ENCODE assay signal across 11 cellular contexts in genomic region chr5:173984218-173984617, GRCh38. TPM values are rescaled to one million over a fixed set of nuclear protein-coding genes. Genes with fewer than 3 reads are reported as not detected.
DNase-seq lines count a peak whose midpoint lies in the region; TF ChIP-seq lines count a peak whose summit lies in the region.
"Had no signal": no experiment of that assay in that cellular context is flagged by ENCODE, and none has a peak within 500 bp of the region (broad histone marks: within the 10 kb centered on the region; RNA-seq: fewer than 3 reads in every experiment).

No MANE protein-coding gene starts in this region.

- no peaks in the 10 kb centered on the region for H3K36me3 ChIP-seq in prostate gland

- no peaks in the 10 kb centered on the region for H3K4me1 ChIP-seq in prostate gland (replicated peaks)

- H3K27ac Mint-ChIP-seq in neural crest cell (ENCODE audit: unreplicated experiment), result no peak overlapping the region
- H3K27ac Mint-ChIP-seq: activated CD8-positive, alpha-beta T cell treated with anti-CD3 and anti-CD28 coated beads, Interleukin-2, amount 10 ng/mL, durations not matched to agents 7 days and 5 days; IgD-negative memory B cell had no signal

- no peak for TF ChIP-seq POLR2A in prostate gland (IDR thresholded peaks at IDR 0.05)

- WGBS in prostate gland, result 47% methylated on average over 4 of the region's 4 CpGs

- DNase-seq in GM12865 (ENCODE audit: low read depth) (peak; percentile 29), NCI-H69 (lab: John Stamatoyannopoulos, UW) (peak; percentile 61), choroid plexus epithelial cell (ENCODE audit: low read depth) (peak; percentile 66), neural crest cell (ENCODE audit: low read depth, low spot score) (no peak), prostate gland (ENCODE audit: low spot score) (no peak), islet precursor cell (no peak)
- no peak for DNase-seq in stimulated activated naive CD4-positive, alpha-beta T cell (lab: John Stamatoyannopoulos, UW)
- DNase-seq in stimulated activated CD4-positive, alpha-beta T cell treated with anti-CD3 and anti-CD28 coated beads, Interleukin-4, amount 100 ng/mL, for 1 hour, result no peak
- DNase-seq: activated CD8-positive, alpha-beta T cell treated with anti-CD3 and anti-CD28 coated beads, Interleukin-2, amount 10 ng/mL, durations not matched to agents 7 days and 5 days had no signal

- H3K27me3 ChIP-seq in prostate gland (replicated peaks; ENCODE audit: insufficient read depth), result no peaks in the 10 kb centered on the region

- H3K9me3 ChIP-seq in prostate gland, result no peaks in the 10 kb centered on the region

- H3K36me3 Mint-ChIP-seq in neural crest cell (ENCODE audit: low read depth), result peaks cover 4% of the 10 kb centered on the region

- H3K4me3 ChIP-seq in GM12865 (ENCODE audit: low read depth, low read length) (no peak overlapping the region), choroid plexus epithelial cell (ENCODE audit: low read depth, low read length) (no peak overlapping the region), prostate gland (no peak overlapping the region)

- TF ChIP-seq CTCF in GM12865 (IDR thresholded peaks at IDR 0.05; ENCODE audit: insufficient read depth, low read depth, low read length, missing control alignments) (peak; percentile 30), choroid plexus epithelial cell (conservative IDR thresholded peaks at IDR 0.05; ENCODE audit: low read depth, low read length) (peak; percentile 72), neural crest cell (conservative IDR thresholded peaks at IDR 0.05) (peak; percentile 47), prostate gland (IDR thresholded peaks at IDR 0.05) (peak in 2 of 4 experiments; percentile 19 to 25)

- H3K27ac ChIP-seq in prostate gland, result no peak overlapping the region

- peaks cover 7% of the 10 kb centered on the region for H3K9me3 Mint-ChIP-seq in neural crest cell

- peaks cover 13% of the 10 kb centered on the region for H3K27me3 Mint-ChIP-seq in neural crest cell (ENCODE audit: low read depth)

- no peaks in the 10 kb centered on the region for H3K4me1 Mint-ChIP-seq in neural crest cell
- H3K4me1 Mint-ChIP-seq: IgD-negative memory B cell had no signal

- H3K4me3 Mint-ChIP-seq in neural crest cell, result no peak overlapping the region
- H3K4me3 Mint-ChIP-seq: activated CD8-positive, alpha-beta T cell treated with anti-CD3 and anti-CD28 coated beads, Interleukin-2, amount 10 ng/mL, durations not matched to agents 7 days and 5 days; IgD-negative memory B cell had no signal

- intact Hi-C loops in prostate gland (cut with DNase I), result no loop called here

RNA-seq across cellular contexts. Expression of gene C5orf47, which starts 4.8 kb away (rescaled TPM):
- total RNA-seq in neural crest cell, result not detected in 2 replicates
- 1 to 10 TPM in 1 of 2 donors, not detected in 1; 8.7 TPM for total RNA-seq in prostate gland
- total RNA-seq: activated CD8-positive, alpha-beta T cell treated with anti-CD3 and anti-CD28 coated beads, Interleukin-2, amount 10 ng/mL, durations not matched to agents 7 days and 5 days; ureter had no signal

Comparison
In these comparisons a context has a peak if more than half of its experiments do, and no peak if none do; other contexts are left out.
1. DNase-seq: peak in GM12865 (single experiment), NCI-H69 (single experiment) and choroid plexus epithelial cell (single experiment); none in neural crest cell (single experiment), prostate gland (single experiment), islet precursor cell (single experiment), stimulated activated naive CD4-positive, alpha-beta T cell (0 of 6) and stimulated activated CD4-positive, alpha-beta T cell treated with anti-CD3 and anti-CD28 coated beads, Interleukin-4, amount 100 ng/mL, for 1 hour (single experiment).